Comparison of ENCODE assay signal across 24 cellular contexts in the genomic region with DNA sequence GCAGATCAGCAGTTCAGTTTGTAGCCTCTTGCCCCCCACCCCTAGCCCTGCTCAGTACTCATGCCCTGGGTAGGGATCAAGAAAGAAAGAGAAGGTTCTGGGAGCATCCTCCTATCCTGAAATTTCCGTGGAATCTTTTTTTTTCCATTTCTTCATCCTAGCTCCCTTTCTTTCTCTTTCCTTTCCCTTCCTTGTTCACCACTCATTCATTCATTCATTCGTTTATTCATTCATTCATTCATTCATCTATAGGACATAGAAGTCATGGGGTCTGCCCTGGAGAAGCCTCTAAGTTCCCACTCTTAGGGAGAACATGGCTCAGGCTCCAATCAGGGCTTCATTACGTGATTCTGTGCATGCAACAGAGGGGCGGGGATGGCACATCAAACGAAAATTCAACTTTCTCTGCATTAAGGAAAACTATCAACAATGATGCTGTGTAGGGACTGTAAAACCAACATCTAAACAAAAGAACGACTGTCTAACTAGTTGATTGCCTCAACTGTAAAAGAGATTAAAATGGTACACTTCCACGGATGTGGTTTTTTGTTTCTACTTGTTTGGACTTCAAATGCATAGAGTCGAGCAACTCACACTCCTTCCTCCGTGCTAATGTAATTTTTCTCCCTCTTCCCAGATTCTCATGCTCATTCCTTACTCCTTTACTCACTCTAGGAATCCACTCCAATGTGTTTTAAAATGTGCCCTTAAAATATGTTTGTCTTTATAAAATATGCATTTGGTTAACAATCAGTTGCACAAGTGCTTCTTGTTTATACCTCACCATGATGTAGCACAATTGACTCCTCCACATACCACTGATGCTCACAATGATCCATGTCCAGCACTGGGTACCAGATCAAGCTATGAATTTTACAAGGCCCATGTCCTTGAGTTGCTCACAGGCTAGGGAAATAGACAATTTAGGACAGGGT.
DNase-seq lines count a peak whose midpoint lies in the region; ATAC-seq and TF ChIP-seq lines count a peak whose summit lies in the region.
"Had no signal": no experiment of that assay in that cellular context is flagged by ENCODE, and none has a peak within 500 bp of the region (broad histone marks: within the 10 kb centered on the region; RNA-seq: fewer than 3 reads in every experiment).

No MANE protein-coding gene starts in this region.

- H3K4me3 Mint-ChIP-seq in HFFc6 (peak overlapping the region; percentile 5; the same call in 1 of the 2 replicates), brain (peak overlapping the region in 1 of 5 experiments; percentile 14)
- H3K4me3 Mint-ChIP-seq: activated B cell treated with CpG ODN at 0.5 μM for 24 hours; activated naive CD4-positive, alpha-beta T cell treated with anti-CD3 and anti-CD28 coated beads, Interleukin-2, amount 10 ng/mL, durations not matched to agents 7 days and 5 days; IgD-negative memory B cell; naive B cell had no signal

- no peaks in the 10 kb centered on the region for H3K79me1 ChIP-seq in mesendoderm (ENCODE audit: low read length)

- intact Hi-C loops in body of pancreas (cut with DNase I): no loop called here
- intact Hi-C loops in psoas muscle (cut with DNase I): no loop called here

- H3K27me3 Mint-ChIP-seq in HFFc6 (ENCODE audit: insufficient read depth) (peaks cover 7% of the 10 kb centered on the region; the same call in 1 of the 2 replicates), brain (no peaks in the 10 kb centered on the region)

- H3K27me3 ChIP-seq in mesendoderm (ENCODE audit: insufficient read depth, low read length, poor library complexity): no peaks in the 10 kb centered on the region
- H3K27me3 ChIP-seq in body of pancreas: no peaks in the 10 kb centered on the region
- H3K27me3 ChIP-seq in psoas muscle (ENCODE audit: insufficient read depth in 3 of 3, low read length in 2 of 3): peaks cover 0 to 22% (median 0%) of the 10 kb centered on the region in 3 donors
- H3K27me3 ChIP-seq: tibial nerve had no signal

- H3K23ac ChIP-seq in mesendoderm (ENCODE audit: low read length): no peak overlapping the region

- H3K4me1 Mint-ChIP-seq in HFFc6 (ENCODE audit: low read depth): peaks cover 39% of the 10 kb centered on the region
- peaks cover 71% of the 10 kb centered on the region for H3K4me1 Mint-ChIP-seq in brain

- no CpG with 5 or more reads among the region's 9 CpGs for WGBS in mesendoderm (ENCODE audit: extremely low coverage, insufficient coverage, low lambda C conversion rate)
- WGBS in body of pancreas, 2 donors: 56 to 60% methylated on average over 9 of the region's 9 CpGs
- 70 to 78% (median 72%) methylated on average over 9 of the region's 9 CpGs for WGBS in psoas muscle, 3 donors

- peak overlapping the region; percentile 56 for H4K5ac ChIP-seq in mesendoderm (ENCODE audit: low read length)

- no peak overlapping the region for H3K9ac ChIP-seq in mesendoderm (ENCODE audit: low read length)

- H3K27ac ChIP-seq in mesendoderm (ENCODE audit: low read depth, low read length): no peak overlapping the region
- no peak overlapping the region for H3K27ac ChIP-seq in body of pancreas
- no peak overlapping the region for H3K27ac ChIP-seq in psoas muscle
- H3K27ac ChIP-seq: tibial nerve had no signal

- H3K4me3 ChIP-seq in AG10803 (ENCODE audit: low read length) (no peak overlapping the region), mesendoderm (ENCODE audit: low read length) (no peak overlapping the region), body of pancreas (no peak overlapping the region), psoas muscle (no peak overlapping the region)
- H3K4me3 ChIP-seq: tibial nerve had no signal

- H3K9me3 ChIP-seq in body of pancreas: no peaks in the 10 kb centered on the region
- no peaks in the 10 kb centered on the region for H3K9me3 ChIP-seq in psoas muscle
- H3K9me3 ChIP-seq: Caco-2, tibial nerve had no signal

- TF ChIP-seq CTCF in AG10803 (conservative IDR thresholded peaks at IDR 0.05; ENCODE audit: low read length): no peak
- no peak for TF ChIP-seq CTCF in HFFc6 (IDR thresholded peaks at IDR 0.05)
- TF ChIP-seq CTCF in brain (conservative IDR thresholded peaks at IDR 0.05): no peak
- no peak for TF ChIP-seq CTCF in body of pancreas (IDR thresholded peaks at IDR 0.05)
- no peak for TF ChIP-seq CTCF in psoas muscle (IDR thresholded peaks at IDR 0.05)

- DNase-seq in AG10803 (ENCODE audit: low read depth) (peak; percentile 67), HFFc6 (no peak), mesendoderm (no peak), hippocampal formation (lab: John Stamatoyannopoulos, UW) (no peak), body of pancreas (no peak), psoas muscle (no peak)
- DNase-seq: activated B cell treated with CpG ODN at 0.5 μM for 24 hours; activated naive CD4-positive, alpha-beta T cell treated with anti-CD3 and anti-CD28 coated beads, Interleukin-2, amount 10 ng/mL, durations not matched to agents 7 days and 5 days; amniotic stem cell; C1 segment of cervical spinal cord; head of caudate nucleus; kidney; left ventricle myocardium superior; naive B cell; NCI-H1048; NCI-H2107; NCI-H446 treated with DMSO at 0.1 percent for 48 hours; SW 1271; T-helper 9 cell had no signal

- no peaks in the 10 kb centered on the region for H3K36me3 Mint-ChIP-seq in HFFc6 (ENCODE audit: low read depth)
- no peaks in the 10 kb centered on the region for H3K36me3 Mint-ChIP-seq in brain
- H3K36me3 Mint-ChIP-seq: IgD-negative memory B cell, naive B cell had no signal

- H3K4me2 ChIP-seq in mesendoderm (ENCODE audit: low read length): no peak overlapping the region

- peak overlapping the region; percentile 56 for H2BK5ac ChIP-seq in mesendoderm (ENCODE audit: low read length)

- peak overlapping the region; percentile 94 for H2AK5ac ChIP-seq in mesendoderm (ENCODE audit: low read length)

- no peak overlapping the region for H4K8ac ChIP-seq in mesendoderm (ENCODE audit: low read depth, low read length)

- H3K36me3 ChIP-seq in mesendoderm (ENCODE audit: control insufficient read depth, insufficient read depth, low read length) (no peaks in the 10 kb centered on the region), body of pancreas (replicated peaks in 1 of 2; ENCODE audit: insufficient read depth in 1 of 2, low read depth in 2 of 2) (no peaks in the 10 kb centered on the region), psoas muscle (ENCODE audit: insufficient read depth in 1 of 2, low read depth in 1 of 2) (no peaks in the 10 kb centered on the region)
- H3K36me3 ChIP-seq: tibial nerve had no signal

- H3K56ac ChIP-seq in mesendoderm (ENCODE audit: low read length): peak overlapping the region; percentile 77

- H3K4me1 ChIP-seq in mesendoderm (ENCODE audit: control insufficient read depth, low read depth, low read length) (peaks cover 9% of the 10 kb centered on the region), body of pancreas (no peaks in the 10 kb centered on the region), psoas muscle (no peaks in the 10 kb centered on the region)

- H3K4ac ChIP-seq in mesendoderm (ENCODE audit: low read depth, low read length): peak overlapping the region; percentile 56

- H3K79me2 ChIP-seq in mesendoderm (ENCODE audit: control insufficient read depth, insufficient read depth, low read length): no peaks in the 10 kb centered on the region

- peak overlapping the region; percentile 14 for H2BK120ac ChIP-seq in mesendoderm (ENCODE audit: low read depth, low read length)

- H2BK15ac ChIP-seq in mesendoderm (replicated peaks; ENCODE audit: low read depth): no peak overlapping the region

- peak overlapping the region; percentile 12 for H3K18ac ChIP-seq in mesendoderm (ENCODE audit: low read length)

- H3K9me3 Mint-ChIP-seq in HFFc6 (no peaks in the 10 kb centered on the region), brain (peaks cover 0 to 1% (median 0%) of the 10 kb centered on the region in 5 experiments)
- H3K9me3 Mint-ChIP-seq: activated B cell treated with CpG ODN at 0.5 μM for 24 hours; activated naive CD4-positive, alpha-beta T cell treated with anti-CD3 and anti-CD28 coated beads, Interleukin-2, amount 10 ng/mL, durations not matched to agents 7 days and 5 days; IgD-negative memory B cell; naive B cell had no signal

- ATAC-seq in body of pancreas: no peak
- ATAC-seq in GM18511 (IDR thresholded peaks at IDR 0.05; ENCODE audit: unreplicated experiment): no peak
- no peak for ATAC-seq in psoas muscle
- ATAC-seq: left ventricle myocardium superior had no signal

- no peak for TF ChIP-seq POLR2A in body of pancreas (IDR thresholded peaks at IDR 0.05)

- peak overlapping the region; percentile 12; the same call in 1 of the 2 replicates for H3K27ac Mint-ChIP-seq in HFFc6
- H3K27ac Mint-ChIP-seq in brain: peak overlapping the region in 3 of 5 experiments; percentile 75 to 92 (median 90)
- H3K27ac Mint-ChIP-seq: activated B cell treated with CpG ODN at 0.5 μM for 24 hours, IgD-negative memory B cell, naive B cell had no signal
